ENCODE assay signal across 1 cellular context in genomic region chrX:72280210-72280882, GRCh38.
TF ChIP-seq lines count a peak whose summit lies in the region.

No MANE protein-coding gene starts in this region.

TF ChIP-seq in K562, 482 proteins besides CTCF, POLR2A, EP300 and RAD21 (continues in another document):
- TF ChIP-seq NFXL1 (CRISPR knock-in tag; IDR thresholded peaks at IDR 0.05) (no peak), CREM (IDR thresholded peaks at IDR 0.05; ENCODE audit: low read depth) (peak; percentile 12; the same call in 1 of the 2 replicates), EGR1 (conservative IDR thresholded peaks at IDR 0.05) (peak; percentile 65), ATF7 (IDR thresholded peaks at IDR 0.05) (no peak), ZNF224 (CRISPR knock-in tag; IDR thresholded peaks at IDR 0.05) (no peak), ZEB2 (IDR thresholded peaks at IDR 0.05) (no peak), ETS2 (tag; IDR thresholded peaks at IDR 0.05; ENCODE audit: borderline replicate concordance, poor library complexity, severe bottlenecking) (no peak), ZNF217 (CRISPR knock-in tag; IDR thresholded peaks at IDR 0.05) (no peak), ZNF76 (CRISPR knock-in tag; IDR thresholded peaks at IDR 0.05; ENCODE audit: borderline replicate concordance) (no peak), NCOA1 (IDR thresholded peaks at IDR 0.05; ENCODE audit: low read depth) (no peak; the same call in 1 of the 2 replicates), RAD51 (IDR thresholded peaks at IDR 0.05; ENCODE audit: borderline replicate concordance, low read depth) (no peak), MEF2D (tag; conservative IDR thresholded peaks at IDR 0.05; ENCODE audit: low read depth) (no peak), ZNF121 (CRISPR knock-in tag; conservative IDR thresholded peaks at IDR 0.05) (no peak), NEUROD1 (IDR thresholded peaks at IDR 0.05; ENCODE audit: borderline replicate concordance, low read depth, low read length, partially characterized antibody) (no peak), FUS (optimal IDR thresholded peaks at IDR 0.05; ENCODE audit: low read depth, low read length) (no peak), BRD9 (IDR thresholded peaks at IDR 0.05; ENCODE audit: low read depth, partially characterized antibody) (no peak), POLR2AphosphoS5 (IDR thresholded peaks at IDR 0.05; ENCODE audit: control insufficient read depth, insufficient read depth, low read depth, low read length) (peak; percentile 41; the same call in 1 of the 2 replicates), HMG20A (CRISPR knock-in tag; conservative IDR thresholded peaks at IDR 0.05) (no peak), ZNF431 (CRISPR knock-in tag; IDR thresholded peaks at IDR 0.05) (no peak), SP2 (IDR thresholded peaks at IDR 0.05; ENCODE audit: extremely low read depth, low read depth, low read length, poor library complexity, severe bottlenecking) (no peak), KDM4B (IDR thresholded peaks at IDR 0.05; ENCODE audit: borderline replicate concordance in 2 of 2, low read depth in 1 of 2) (no peak), ZNF655 (CRISPR knock-in tag; IDR thresholded peaks at IDR 0.05) (no peak), ZNF184 (CRISPR knock-in tag; IDR thresholded peaks at IDR 0.05) (no peak), SAFB2 (IDR thresholded peaks at IDR 0.05; ENCODE audit: borderline replicate concordance, low read depth, low read length, severe bottlenecking) (no peak), TARDBP (IDR thresholded peaks at IDR 0.05) (no peak), ZSCAN32 (CRISPR knock-in tag; IDR thresholded peaks at IDR 0.05) (no peak), KDM5B (IDR thresholded peaks at IDR 0.05; ENCODE audit: insufficient replicate concordance, low read depth, low read length) (no peak), PCBP2 (IDR thresholded peaks at IDR 0.05; ENCODE audit: low read depth, low read length, poor library complexity, severe bottlenecking) (no peak), ZSCAN29 (IDR thresholded peaks at IDR 0.05) (no peak), ZNF77 (CRISPR knock-in tag; IDR thresholded peaks at IDR 0.05) (no peak), MECOM (CRISPR knock-in tag; IDR thresholded peaks at IDR 0.05) (no peak), PKNOX1 (IDR thresholded peaks at IDR 0.05) (no peak), CEBPZ (IDR thresholded peaks at IDR 0.05; ENCODE audit: borderline replicate concordance, low read depth, low read length) (no peak), SMARCC2 (IDR thresholded peaks at IDR 0.05; ENCODE audit: low read depth) (no peak), MCM5 (IDR thresholded peaks at IDR 0.05; ENCODE audit: low read depth) (no peak), SIX5 (IDR thresholded peaks at IDR 0.05; ENCODE audit: borderline replicate concordance in 1 of 2, insufficient read depth in 1 of 2, low read depth in 1 of 2, low read length in 2 of 2) (no peak), CBX5 (IDR thresholded peaks at IDR 0.05; ENCODE audit: borderline replicate concordance, low read depth) (no peak), CBFA2T2 (conservative IDR thresholded peaks at IDR 0.05) (peak; percentile 71), GATA2 (CRISPR knock-in tag; IDR thresholded peaks at IDR 0.05) (no peak), HBP1 (CRISPR knock-in tag; IDR thresholded peaks at IDR 0.05) (no peak), COPS2 (conservative IDR thresholded peaks at IDR 0.05) (no peak), KDM1A (IDR thresholded peaks at IDR 0.05) (peak; percentile 92), PML (IDR thresholded peaks at IDR 0.05; ENCODE audit: low read length) (no peak), ZBTB17 (CRISPR knock-in tag; IDR thresholded peaks at IDR 0.05) (no peak), HMG20B (CRISPR knock-in tag; IDR thresholded peaks at IDR 0.05) (no peak), NRF1 (conservative IDR thresholded peaks at IDR 0.05 in 1 of 2, IDR thresholded peaks at IDR 0.05 in 1 of 2) (peak; percentile 60 to 72; a peak in 3 of 4 replicates), TEAD4 (IDR thresholded peaks at IDR 0.05; ENCODE audit: low read length) (0 out of 2 replicates have a peak, but pooled peaks have one; percentile 31), TEAD4 (CRISPR knock-in tag; IDR thresholded peaks at IDR 0.05; ENCODE audit: borderline replicate concordance) (no peak), STAT5A (IDR thresholded peaks at IDR 0.05; ENCODE audit: borderline replicate concordance, low read length) (0 out of 2 replicates have a peak, but pooled peaks have one; percentile 26), GABPA (tag; conservative IDR thresholded peaks at IDR 0.05; ENCODE audit: low read depth) (no peak), TAF9B (IDR thresholded peaks at IDR 0.05; ENCODE audit: partially characterized antibody) (no peak)
- TF ChIP-seq, protein P1, sequence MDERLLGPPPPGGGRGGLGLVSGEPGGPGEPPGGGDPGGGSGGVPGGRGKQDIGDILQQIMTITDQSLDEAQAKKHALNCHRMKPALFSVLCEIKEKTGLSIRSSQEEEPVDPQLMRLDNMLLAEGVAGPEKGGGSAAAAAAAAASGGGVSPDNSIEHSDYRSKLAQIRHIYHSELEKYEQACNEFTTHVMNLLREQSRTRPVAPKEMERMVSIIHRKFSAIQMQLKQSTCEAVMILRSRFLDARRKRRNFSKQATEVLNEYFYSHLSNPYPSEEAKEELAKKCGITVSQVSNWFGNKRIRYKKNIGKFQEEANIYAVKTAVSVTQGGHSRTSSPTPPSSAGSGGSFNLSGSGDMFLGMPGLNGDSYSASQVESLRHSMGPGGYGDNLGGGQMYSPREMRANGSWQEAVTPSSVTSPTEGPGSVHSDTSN (CRISPR knock-in tag; IDR thresholded peaks at IDR 0.05; ENCODE audit: low read depth), result no peak
- TF ChIP-seq, protein P1 (tag; conservative IDR thresholded peaks at IDR 0.05; ENCODE audit: low read depth), result no peak; the same call in 1 of the 2 replicates
- TF ChIP-seq, protein P2, sequence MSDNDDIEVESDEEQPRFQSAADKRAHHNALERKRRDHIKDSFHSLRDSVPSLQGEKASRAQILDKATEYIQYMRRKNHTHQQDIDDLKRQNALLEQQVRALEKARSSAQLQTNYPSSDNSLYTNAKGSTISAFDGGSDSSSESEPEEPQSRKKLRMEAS (CRISPR knock-in tag; IDR thresholded peaks at IDR 0.05), result no peak
- TF ChIP-seq, protein P3, sequence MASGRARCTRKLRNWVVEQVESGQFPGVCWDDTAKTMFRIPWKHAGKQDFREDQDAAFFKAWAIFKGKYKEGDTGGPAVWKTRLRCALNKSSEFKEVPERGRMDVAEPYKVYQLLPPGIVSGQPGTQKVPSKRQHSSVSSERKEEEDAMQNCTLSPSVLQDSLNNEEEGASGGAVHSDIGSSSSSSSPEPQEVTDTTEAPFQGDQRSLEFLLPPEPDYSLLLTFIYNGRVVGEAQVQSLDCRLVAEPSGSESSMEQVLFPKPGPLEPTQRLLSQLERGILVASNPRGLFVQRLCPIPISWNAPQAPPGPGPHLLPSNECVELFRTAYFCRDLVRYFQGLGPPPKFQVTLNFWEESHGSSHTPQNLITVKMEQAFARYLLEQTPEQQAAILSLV (tag; IDR thresholded peaks at IDR 0.05), result no peak
- TF ChIP-seq, protein P4, sequence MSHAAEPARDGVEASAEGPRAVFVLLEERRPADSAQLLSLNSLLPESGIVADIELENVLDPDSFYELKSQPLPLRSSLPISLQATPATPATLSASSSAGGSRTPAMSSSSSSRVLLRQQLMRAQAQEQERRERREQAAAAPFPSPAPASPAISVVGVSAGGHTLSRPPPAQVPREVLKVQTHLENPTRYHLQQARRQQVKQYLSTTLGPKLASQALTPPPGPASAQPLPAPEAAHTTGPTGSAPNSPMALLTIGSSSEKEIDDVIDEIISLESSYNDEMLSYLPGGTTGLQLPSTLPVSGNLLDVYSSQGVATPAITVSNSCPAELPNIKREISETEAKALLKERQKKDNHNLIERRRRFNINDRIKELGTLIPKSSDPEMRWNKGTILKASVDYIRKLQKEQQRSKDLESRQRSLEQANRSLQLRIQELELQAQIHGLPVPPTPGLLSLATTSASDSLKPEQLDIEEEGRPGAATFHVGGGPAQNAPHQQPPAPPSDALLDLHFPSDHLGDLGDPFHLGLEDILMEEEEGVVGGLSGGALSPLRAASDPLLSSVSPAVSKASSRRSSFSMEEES (CRISPR knock-in tag; IDR thresholded peaks at IDR 0.05), result no peak
- TF ChIP-seq, protein P5, sequence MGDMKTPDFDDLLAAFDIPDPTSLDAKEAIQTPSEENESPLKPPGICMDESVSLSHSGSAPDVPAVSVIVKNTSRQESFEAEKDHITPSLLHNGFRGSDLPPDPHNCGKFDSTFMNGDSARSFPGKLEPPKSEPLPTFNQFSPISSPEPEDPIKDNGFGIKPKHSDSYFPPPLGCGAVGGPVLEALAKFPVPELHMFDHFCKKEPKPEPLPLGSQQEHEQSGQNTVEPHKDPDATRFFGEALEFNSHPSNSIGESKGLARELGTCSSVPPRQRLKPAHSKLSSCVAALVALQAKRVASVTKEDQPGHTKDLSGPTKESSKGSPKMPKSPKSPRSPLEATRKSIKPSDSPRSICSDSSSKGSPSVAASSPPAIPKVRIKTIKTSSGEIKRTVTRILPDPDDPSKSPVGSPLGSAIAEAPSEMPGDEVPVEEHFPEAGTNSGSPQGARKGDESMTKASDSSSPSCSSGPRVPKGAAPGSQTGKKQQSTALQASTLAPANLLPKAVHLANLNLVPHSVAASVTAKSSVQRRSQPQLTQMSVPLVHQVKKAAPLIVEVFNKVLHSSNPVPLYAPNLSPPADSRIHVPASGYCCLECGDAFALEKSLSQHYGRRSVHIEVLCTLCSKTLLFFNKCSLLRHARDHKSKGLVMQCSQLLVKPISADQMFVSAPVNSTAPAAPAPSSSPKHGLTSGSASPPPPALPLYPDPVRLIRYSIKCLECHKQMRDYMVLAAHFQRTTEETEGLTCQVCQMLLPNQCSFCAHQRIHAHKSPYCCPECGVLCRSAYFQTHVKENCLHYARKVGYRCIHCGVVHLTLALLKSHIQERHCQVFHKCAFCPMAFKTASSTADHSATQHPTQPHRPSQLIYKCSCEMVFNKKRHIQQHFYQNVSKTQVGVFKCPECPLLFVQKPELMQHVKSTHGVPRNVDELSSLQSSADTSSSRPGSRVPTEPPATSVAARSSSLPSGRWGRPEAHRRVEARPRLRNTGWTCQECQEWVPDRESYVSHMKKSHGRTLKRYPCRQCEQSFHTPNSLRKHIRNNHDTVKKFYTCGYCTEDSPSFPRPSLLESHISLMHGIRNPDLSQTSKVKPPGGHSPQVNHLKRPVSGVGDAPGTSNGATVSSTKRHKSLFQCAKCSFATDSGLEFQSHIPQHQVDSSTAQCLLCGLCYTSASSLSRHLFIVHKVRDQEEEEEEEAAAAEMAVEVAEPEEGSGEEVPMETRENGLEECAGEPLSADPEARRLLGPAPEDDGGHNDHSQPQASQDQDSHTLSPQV (IDR thresholded peaks at IDR 0.05), result no peak
